Comparison of ENCODE assay signal across 6 cellular contexts in the genomic region with DNA sequence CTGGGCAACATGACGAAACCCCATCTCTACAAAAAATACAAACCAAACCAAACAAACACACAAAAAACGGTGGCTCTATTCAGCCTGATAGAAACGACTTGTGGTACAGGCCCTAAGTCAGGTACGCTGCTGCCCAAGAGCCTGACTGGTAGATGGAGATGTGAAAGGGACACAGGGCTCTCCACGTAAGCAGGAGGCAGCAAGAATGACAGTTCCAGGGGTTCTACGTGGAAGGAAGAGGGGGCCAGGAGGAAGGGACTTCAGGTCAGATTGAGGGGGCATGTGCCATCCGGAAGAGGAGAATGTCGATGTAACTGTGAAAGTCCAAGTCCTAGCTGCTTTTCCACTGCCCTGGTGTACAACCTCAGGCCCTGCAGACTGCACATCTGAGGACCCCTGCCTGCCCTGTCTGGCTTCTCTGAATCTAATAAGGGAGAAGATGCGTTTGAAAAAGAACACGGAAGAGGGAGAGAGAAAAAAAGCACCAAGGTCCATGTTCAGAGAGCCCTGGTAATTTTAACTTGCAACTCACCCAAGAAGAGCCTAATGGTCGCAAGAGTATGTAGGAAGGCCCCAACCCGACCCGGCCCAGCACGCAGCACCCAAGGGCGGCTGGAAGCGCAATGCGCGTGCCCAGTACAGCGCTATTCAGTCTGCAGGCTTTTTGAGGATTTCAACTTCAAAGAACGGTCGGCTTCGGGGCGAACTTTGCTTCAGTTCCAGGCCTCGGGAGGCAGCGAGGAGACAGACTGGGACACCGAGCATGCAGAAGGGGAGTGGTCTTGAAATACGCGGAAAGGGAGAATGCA.
DNase-seq lines count a peak whose midpoint lies in the region; FAIRE-seq and TF ChIP-seq lines count a peak whose summit lies in the region.

No MANE protein-coding gene starts in this region.

- H3K4me1 ChIP-seq in stomach smooth muscle (ENCODE audit: control insufficient read depth, insufficient read depth, low read length) = peaks cover 58% of the 10 kb centered on the region

- TF ChIP-seq CTCF in GM12865 (IDR thresholded peaks at IDR 0.05; ENCODE audit: insufficient read depth, low read depth, low read length, missing control alignments) (no peak), LNCaP clone FGC (IDR thresholded peaks at IDR 0.05; ENCODE audit: control insufficient read depth, extremely low read depth, insufficient read depth) (no peak), fibroblast of pulmonary artery (IDR thresholded peaks at IDR 0.05; ENCODE audit: low read length, missing control alignments) (no peak)

- H3K9me3 ChIP-seq in stomach smooth muscle (ENCODE audit: control insufficient read depth in 2 of 2, low read length in 2 of 2) = no peaks in the 10 kb centered on the region

- no peak for FAIRE-seq in urothelium cell line (lab: Jason Lieb, UNC)

- H3K36me3 ChIP-seq in stomach smooth muscle (ENCODE audit: control insufficient read depth in 2 of 2, insufficient read depth in 2 of 2, low read length in 2 of 2) = peaks cover 5 to 7% of the 10 kb centered on the region in 2 donors

- H3K4me3 ChIP-seq in GM12865 (ENCODE audit: low read depth, low read length) (peak overlapping the region; percentile 91), LNCaP clone FGC (ENCODE audit: low read depth, low read length) (peak overlapping the region; percentile 97), fibroblast of pulmonary artery (replicated peaks; ENCODE audit: low read depth, low read length) (peak overlapping the region; percentile 77), stomach smooth muscle (ENCODE audit: low read length in 2 of 2) (peak overlapping the region; percentile 96)

- H3K27me3 ChIP-seq in stomach smooth muscle (ENCODE audit: control insufficient read depth in 1 of 2, insufficient read depth in 2 of 2, low read length in 2 of 2) = no peaks in the 10 kb centered on the region

- H3K27ac ChIP-seq in stomach smooth muscle (ENCODE audit: low read length) = peak overlapping the region; percentile 92

- DNase-seq in GM12865 (ENCODE audit: low read depth) (no peak), LNCaP clone FGC (ENCODE audit: low read depth) (no peak), fibroblast of pulmonary artery (ENCODE audit: low read depth) (no peak), HuH-7 (ENCODE audit: low spot score) (no peak), urothelium cell line (ENCODE audit: low spot score) (no peak)

- peak overlapping the region; percentile 86 to 95 for H3K9ac ChIP-seq in stomach smooth muscle (ENCODE audit: low read length in 2 of 2)
